ENCODE assay signal across 8 cellular contexts in the genomic region with DNA sequence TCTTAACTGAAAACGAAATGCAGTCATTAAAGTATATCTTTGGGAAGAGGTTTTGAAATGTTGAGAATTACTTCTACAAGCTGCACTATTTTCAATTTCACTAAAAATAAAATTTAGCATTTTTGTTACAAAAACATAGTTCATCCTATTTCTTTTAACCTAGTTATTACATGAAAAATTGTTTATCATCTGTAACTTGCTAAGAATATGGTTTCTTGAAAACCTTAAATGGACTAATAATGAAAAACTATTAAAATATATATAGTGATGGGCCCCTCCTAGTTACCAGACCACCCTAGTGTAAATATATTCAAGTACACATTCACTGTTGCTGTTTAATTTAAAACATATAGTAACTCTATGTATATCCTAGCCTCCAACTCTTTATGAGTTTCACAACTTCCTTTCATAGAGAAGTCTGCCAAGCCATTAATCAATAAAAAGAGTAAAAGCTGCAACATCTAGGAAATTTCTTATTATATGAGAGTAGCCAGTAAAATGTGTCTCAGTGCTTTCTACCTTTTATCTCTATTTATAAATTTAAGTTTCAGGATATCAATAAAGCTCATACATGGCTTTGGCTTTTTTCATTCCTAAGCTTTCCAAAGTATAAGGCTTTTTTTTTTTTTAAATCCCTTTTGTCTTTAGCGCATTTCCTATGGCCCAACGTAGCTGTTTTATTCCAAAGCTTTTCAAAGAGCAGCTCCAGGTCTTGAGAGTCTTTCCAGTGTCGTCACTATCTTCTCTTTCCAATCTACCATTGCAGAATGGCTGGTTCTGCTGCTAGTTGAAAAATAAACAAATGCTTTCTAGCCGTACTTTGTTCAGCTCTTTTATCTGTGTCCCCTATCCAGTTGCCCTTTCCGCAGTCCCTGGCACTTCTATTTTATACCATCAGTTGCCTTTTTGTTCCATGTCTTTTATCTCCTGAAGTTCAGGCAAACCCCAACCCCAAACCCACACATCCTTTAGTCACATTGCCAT. TPM values are rescaled to one million over a fixed set of nuclear protein-coding genes. Genes with fewer than 3 reads are reported as not detected.
DNase-seq lines count a peak whose midpoint lies in the region; ATAC-seq, FAIRE-seq and TF ChIP-seq lines count a peak whose summit lies in the region.

No MANE protein-coding gene starts in this region.

- in situ Hi-C loops in ACHN (cut with HindIII; ENCODE audit: low pct_ligation_motif_present, low pct_unique_long_range_greater_than_20kb, low sequenced_read_pairs), result no loop called here

- peak overlapping the region; percentile 82 for H3K4me3 ChIP-seq in gastroesophageal sphincter
- peak overlapping the region; percentile 81 to 98 (median 97) for H3K4me3 ChIP-seq in skeletal muscle tissue (ENCODE audit: low read length in 3 of 3)

- H3K9ac ChIP-seq in skeletal muscle tissue (ENCODE audit: low read depth in 1 of 3, low read length in 3 of 3), result peak overlapping the region; percentile 93 to 99 (median 99)

- peak; percentile 41 for DNase-seq in ACHN
- DNase-seq in GM12891 (ENCODE audit: insufficient read length, low spot score), result no peak
- no peak for DNase-seq in central memory CD4-positive, alpha-beta T cell
- no peak for DNase-seq in UCSD-AML1 (lab: John Stamatoyannopoulos, UW; ENCODE audit: unreplicated experiment)

- 0 to 1% methylated on average over 6 of the region's 6 CpGs for whole genome bisulfite sequencing in gastroesophageal sphincter (ENCODE audit: low coverage in 1 of 2), 2 donors

- H3K27ac ChIP-seq in VCaP (peak overlapping the region; percentile 99), gastroesophageal sphincter (peak overlapping the region; percentile 95 to 100 (median 98)), skeletal muscle tissue (ENCODE audit: low read depth, low read length) (peak overlapping the region; percentile 99)

- TF ChIP-seq CTCF in VCaP (conservative IDR thresholded peaks at IDR 0.05) (no peak), gastroesophageal sphincter (IDR thresholded peaks at IDR 0.05) (no peak)

- no peaks in the 10 kb centered on the region for H3K27me3 ChIP-seq in gastroesophageal sphincter
- no peaks in the 10 kb centered on the region for H3K27me3 ChIP-seq in skeletal muscle tissue (ENCODE audit: control insufficient read depth in 3 of 3, insufficient read depth in 3 of 3, low read length in 3 of 3)

- H3K9me3 ChIP-seq in gastroesophageal sphincter, result no peaks in the 10 kb centered on the region
- H3K9me3 ChIP-seq in skeletal muscle tissue (ENCODE audit: control insufficient read depth in 3 of 3, low read length in 3 of 3), result no peaks in the 10 kb centered on the region

- TF ChIP-seq POLR2A in GM12891 (IDR thresholded peaks at IDR 0.05; ENCODE audit: low read depth, low read length) (peak; percentile 31; the same call in 1 of the 2 replicates), gastroesophageal sphincter (IDR thresholded peaks at IDR 0.05) (no peak)

- no peak for TF ChIP-seq EP300 in gastroesophageal sphincter (IDR thresholded peaks at IDR 0.05)

- ATAC-seq in gastroesophageal sphincter (no peak), GM19023 (IDR thresholded peaks at IDR 0.05; ENCODE audit: unreplicated experiment) (no peak)

- H3K36me3 ChIP-seq in gastroesophageal sphincter, result peaks cover 0 to 11% of the 10 kb centered on the region in 2 donors
- peaks cover 19 to 22% (median 21%) of the 10 kb centered on the region in 3 donors for H3K36me3 ChIP-seq in skeletal muscle tissue (ENCODE audit: control insufficient read depth in 3 of 3, insufficient read depth in 3 of 3, low read length in 3 of 3)

- no peak for FAIRE-seq in GM12891 (lab: Jason Lieb, UNC)

- H3K4me1 ChIP-seq in gastroesophageal sphincter (peaks cover 24 to 68% (median 35%) of the 10 kb centered on the region in 3 donors), skeletal muscle tissue (ENCODE audit: control insufficient read depth in 3 of 3, insufficient read depth in 3 of 3, low read length in 3 of 3) (peaks cover 41 to 52% (median 42%) of the 10 kb centered on the region in 3 donors)

TF ChIP-seq in GM12891, 5 proteins besides CTCF, POLR2A, EP300 and RAD21:
- TF ChIP-seq PAX5 (IDR thresholded peaks at IDR 0.05; ENCODE audit: insufficient read depth, low read length, severe bottlenecking) (no peak), POLR2AphosphoS5 (IDR thresholded peaks at IDR 0.05; ENCODE audit: low read depth, low read length) (peak; percentile 66; the same call in 1 of the 2 replicates)
TF ChIP-seq in GM12891: peak in this region for 1.

RNA-seq across cellular contexts. Expression of a gene that starts 6.5 kb away (rescaled TPM):
- polyA plus RNA-seq in GM12891 (2012; ENCODE audit: low read depth, missing spikeins), result 99.5 TPM
- total RNA-seq in gastroesophageal sphincter, result 100 to 1,000 TPM in 3 of 4 donors, 10 to 100 TPM in 1; 70.1 to 107 (median 104) TPM
- 83.0 TPM for total RNA-seq in skeletal muscle tissue
